ENCODE assay signal across 17 cellular contexts in the genomic region with DNA sequence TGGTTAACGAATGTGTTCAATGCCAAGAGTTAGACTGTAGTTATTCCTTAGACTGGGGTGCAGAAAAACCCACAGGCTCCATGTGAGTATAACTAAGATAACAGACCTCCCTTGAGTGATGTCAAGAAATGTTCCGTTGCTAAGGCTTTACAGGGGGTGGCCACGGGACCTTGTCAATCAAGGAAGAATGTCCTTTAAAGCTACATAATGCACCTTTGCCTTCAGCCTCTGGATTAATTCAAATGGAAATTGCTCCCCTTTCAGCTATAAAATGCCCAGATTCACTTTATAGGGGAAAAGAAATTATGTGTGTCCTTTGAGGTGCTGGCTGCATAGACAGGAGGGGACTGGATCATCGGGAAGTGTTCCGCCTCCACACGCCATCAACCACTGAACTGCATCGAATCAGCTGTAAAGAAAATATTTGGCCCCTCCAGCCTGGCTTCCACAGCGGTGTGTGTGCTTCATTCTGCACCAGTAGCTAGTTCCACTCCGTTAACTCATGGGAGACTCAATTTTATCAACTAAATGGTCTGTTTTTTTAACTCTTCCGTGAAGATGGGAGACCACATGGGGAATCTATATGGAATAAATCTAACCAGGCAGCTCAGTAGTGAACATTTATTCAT.
DNase-seq lines count a peak whose midpoint lies in the region; FAIRE-seq lines count a peak whose summit lies in the region.
"Had no signal": no experiment of that assay in that cellular context is flagged by ENCODE, and none has a peak within 500 bp of the region (broad histone marks: within the 10 kb centered on the region; RNA-seq: fewer than 3 reads in every experiment).

No MANE protein-coding gene starts in this region.

- FAIRE-seq in frontal cortex (lab: Jason Lieb, UNC) = no peak

- peaks cover 7% of the 10 kb centered on the region for H3K9me3 ChIP-seq in KOPT-K1 (ENCODE audit: insufficient read depth, low read length, poor library complexity, severe bottlenecking)
- H3K9me3 ChIP-seq: breast epithelium, prostate gland, SJSA1 had no signal

- peak overlapping the region; percentile 100 for H3K27ac ChIP-seq in KOPT-K1 (ENCODE audit: low read depth, low read length, poor library complexity, severe bottlenecking)
- H3K27ac ChIP-seq: hepatocyte, prostate gland, SJSA1 had no signal

- peak; percentile 63 for DNase-seq in DMS79 (lab: John Stamatoyannopoulos, UW)
- peak; percentile 56 for DNase-seq in glomerular visceral epithelial cell (ENCODE audit: extremely low spot score)
- peak; percentile 76 for DNase-seq in renal cortical epithelial cell (ENCODE audit: low read depth)
- no peak for DNase-seq in cerebellum (ENCODE audit: low spot score)
- DNase-seq in frontal cortex (ENCODE audit: low spot score in 2 of 2) = no peak
- no peak for DNase-seq in activated naive CD4-positive, alpha-beta T cell treated with Interleukin-2 at 50 U/mL for 16 hours
- DNase-seq: activated B cell treated with CpG ODN at 0.5 μM for 24 hours; CD8-positive, alpha-beta T cell; mammary epithelial cell; NCI-H69; PC-3; stimulated activated CD8-positive, alpha-beta memory T cell treated with anti-CD3 and anti-CD28 coated beads, Interleukin-4, amount 100 ng/mL, for 48 hours had no signal

- H3K36me3 ChIP-seq in KOPT-K1 (ENCODE audit: insufficient read depth, low read length) = no peaks in the 10 kb centered on the region
- H3K36me3 ChIP-seq: breast epithelium, prostate gland, SJSA1 had no signal

Comparison
In these comparisons a context has a peak if more than half of its experiments do, and no peak if none do; other contexts are left out.
1. DNase-seq: peak in DMS79 (single experiment), glomerular visceral epithelial cell (single experiment) and renal cortical epithelial cell (single experiment); none in cerebellum (single experiment), frontal cortex (0 of 2) and activated naive CD4-positive, alpha-beta T cell treated with Interleukin-2 at 50 U/mL for 16 hours (single experiment).